In the genomic region with DNA sequence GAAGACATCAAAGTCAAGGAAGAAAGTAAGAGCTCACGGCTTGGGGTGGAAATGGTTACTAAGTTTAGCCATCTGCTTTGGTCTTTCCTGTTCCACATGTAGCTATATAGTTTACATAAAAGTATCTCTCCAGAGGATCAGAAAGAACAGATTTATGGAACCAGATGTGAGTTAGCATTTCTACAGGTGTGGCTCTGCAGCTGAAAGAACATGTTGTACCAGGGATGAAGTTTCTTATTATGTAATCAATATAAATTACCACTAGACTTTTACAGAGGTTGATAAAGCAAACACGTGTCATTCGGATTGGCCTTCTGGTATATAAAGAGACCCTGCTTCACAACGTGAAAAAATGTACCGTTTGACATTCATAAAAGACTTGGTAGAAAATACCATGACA, we compare ENCODE assay signal across 1 cellular context.
TF ChIP-seq lines count a peak whose summit lies in the region.

No MANE protein-coding gene starts in this region.

TF ChIP-seq in endothelial cell of umbilical vein, 7 proteins besides CTCF, POLR2A, EP300 and RAD21:
- no peak for TF ChIP-seq EZH2 (IDR thresholded peaks at IDR 0.05; ENCODE audit: borderline replicate concordance, low read depth, low read length, severe bottlenecking)
- TF ChIP-seq JUN (IDR thresholded peaks at IDR 0.05; ENCODE audit: borderline replicate concordance, insufficient read depth, insufficient read length, low read depth), result no peak
- TF ChIP-seq MYC (IDR thresholded peaks at IDR 0.05; ENCODE audit: low read depth, low read length), result no peak
- no peak for TF ChIP-seq FOS (IDR thresholded peaks at IDR 0.05; ENCODE audit: borderline replicate concordance, insufficient read depth, low read length)
- no peak for TF ChIP-seq GATA2 (IDR thresholded peaks at IDR 0.05; ENCODE audit: insufficient read depth, insufficient read length, low read depth, low read length)
- TF ChIP-seq POLR2AphosphoS5 (IDR thresholded peaks at IDR 0.05; ENCODE audit: insufficient read depth, low read depth, low read length), result no peak
- TF ChIP-seq, protein P1, sequence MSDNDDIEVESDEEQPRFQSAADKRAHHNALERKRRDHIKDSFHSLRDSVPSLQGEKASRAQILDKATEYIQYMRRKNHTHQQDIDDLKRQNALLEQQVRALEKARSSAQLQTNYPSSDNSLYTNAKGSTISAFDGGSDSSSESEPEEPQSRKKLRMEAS (IDR thresholded peaks at IDR 0.05; ENCODE audit: insufficient read depth, insufficient read length), result no peak
